Comparison of ENCODE assay signal across 9 cellular contexts in the genomic region with DNA sequence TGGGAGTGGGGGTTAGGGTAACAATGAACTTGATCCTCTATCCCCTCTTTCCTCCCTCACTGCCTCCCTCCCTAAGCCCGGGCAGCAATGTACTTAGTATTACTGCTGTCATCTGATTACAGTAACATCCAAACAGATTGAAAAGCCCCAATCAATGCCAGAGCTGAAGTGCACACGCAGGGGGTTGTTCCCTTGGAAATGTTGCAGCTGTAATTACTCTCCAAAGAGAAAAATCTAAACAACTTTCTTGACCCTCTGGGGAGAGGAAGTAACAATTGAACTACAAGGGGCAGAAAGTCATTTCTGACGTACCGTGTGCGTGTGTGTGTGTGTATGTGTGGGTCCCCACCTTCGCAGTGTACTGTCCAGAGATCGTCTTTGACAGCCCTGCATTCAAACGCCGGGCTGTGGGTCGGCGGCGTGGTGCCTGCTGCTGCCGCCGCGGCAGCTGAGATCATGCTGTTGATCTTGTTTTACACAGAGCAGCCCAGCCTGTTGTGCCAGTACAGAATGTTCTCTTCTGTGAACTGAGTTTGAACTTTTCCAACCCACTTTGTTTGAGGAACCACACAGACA.
DNase-seq lines count a peak whose midpoint lies in the region; ATAC-seq and TF ChIP-seq lines count a peak whose summit lies in the region.
"Had no signal": no experiment of that assay in that cellular context is flagged by ENCODE, and none has a peak within 500 bp of the region (broad histone marks: within the 10 kb centered on the region; RNA-seq: fewer than 3 reads in every experiment).

No MANE protein-coding gene starts in this region.

- peak in 1 of 7 experiments; percentile 9 for TF ChIP-seq CTCF in body of pancreas (IDR thresholded peaks at IDR 0.05)
- no peak for TF ChIP-seq CTCF in spleen (IDR thresholded peaks at IDR 0.05 in 8 of 11, conservative IDR thresholded peaks at IDR 0.05 in 3 of 11)

- no peaks in the 10 kb centered on the region for H3K9me3 Mint-ChIP-seq in stimulated activated naive CD8-positive, alpha-beta T cell treated with anti-CD3 and anti-CD28 coated beads, Interleukin-15, amount 100 ng/mL, for 72 hours
- H3K9me3 Mint-ChIP-seq: activated B cell treated with CpG ODN at 0.5 μM for 24 hours had no signal

- peaks cover 16% of the 10 kb centered on the region for H3K4me1 Mint-ChIP-seq in stimulated activated naive CD8-positive, alpha-beta T cell treated with anti-CD3 and anti-CD28 coated beads, Interleukin-15, amount 100 ng/mL, for 72 hours
- H3K4me1 Mint-ChIP-seq: activated B cell treated with CpG ODN at 0.5 μM for 24 hours had no signal

- ATAC-seq in body of pancreas, result peak; percentile 79
- ATAC-seq in left colon, result peak; percentile 76
- no peak for ATAC-seq in stimulated activated naive CD8-positive, alpha-beta T cell treated with anti-CD3 and anti-CD28 coated beads, Interleukin-15, amount 100 ng/mL, for 72 hours
- ATAC-seq in GM18907 (IDR thresholded peaks at IDR 0.05; ENCODE audit: unreplicated experiment), result no peak

- no peaks in the 10 kb centered on the region for H3K27me3 Mint-ChIP-seq in stimulated activated naive CD8-positive, alpha-beta T cell treated with anti-CD3 and anti-CD28 coated beads, Interleukin-15, amount 100 ng/mL, for 72 hours

- H3K27ac Mint-ChIP-seq in stimulated activated naive CD8-positive, alpha-beta T cell treated with anti-CD3 and anti-CD28 coated beads, Interleukin-15, amount 100 ng/mL, for 72 hours, result no peak overlapping the region
- H3K27ac Mint-ChIP-seq: activated B cell treated with CpG ODN at 0.5 μM for 24 hours had no signal

- 5 to 7% methylated on average over 15 of the region's 15 CpGs for WGBS in body of pancreas, 2 donors
- 49 to 61% (median 59%) methylated on average over 15 of the region's 15 CpGs for WGBS in spleen, 5 donors

- no peaks in the 10 kb centered on the region for H3K27me3 ChIP-seq in body of pancreas
- no peaks in the 10 kb centered on the region for H3K27me3 ChIP-seq in spleen (replicated peaks in 1 of 7)

- TF ChIP-seq POLR2A in body of pancreas (IDR thresholded peaks at IDR 0.05) (peak; percentile 88 to 96 (median 95)), spleen (IDR thresholded peaks at IDR 0.05) (no peak)

- no peak overlapping the region for H3K4me3 Mint-ChIP-seq in stimulated activated naive CD8-positive, alpha-beta T cell treated with anti-CD3 and anti-CD28 coated beads, Interleukin-15, amount 100 ng/mL, for 72 hours
- H3K4me3 Mint-ChIP-seq: activated B cell treated with CpG ODN at 0.5 μM for 24 hours had no signal

- intact Hi-C loops in body of pancreas (cut with DNase I) (no loop called here), left colon (cut with DNase I, micrococcal nuclease) (loop anchor here (5.0 to 10.0 kb wide), 2 partner anchors 56 to 63 kb away; no protein-coding TSS in a partner anchor), spleen (cut with DNase I; ENCODE audit: low total_unique reads) (loop anchor here (10.0 kb wide), 2 partner anchors 56 to 136 kb away; no protein-coding TSS in a partner anchor)

- H3K4me3 ChIP-seq in body of pancreas (no peak overlapping the region), spleen (no peak overlapping the region)

- H3K9me3 ChIP-seq in body of pancreas (no peaks in the 10 kb centered on the region), spleen (no peaks in the 10 kb centered on the region)

- H3K36me3 ChIP-seq in body of pancreas (replicated peaks in 1 of 2; ENCODE audit: insufficient read depth in 1 of 2, low read depth in 2 of 2), result no peaks in the 10 kb centered on the region
- H3K36me3 ChIP-seq in spleen, result no peaks in the 10 kb centered on the region

- DNase-seq in MV-4-11 (lab: John Stamatoyannopoulos, UW) (peak; percentile 20), body of pancreas (peak; percentile 89 to 95 (median 94)), left colon (peak; percentile 73 to 93), spleen (peak; percentile 83), NCI-H1048 (lab: John Stamatoyannopoulos, UW) (no peak), KG1 (lab: John Stamatoyannopoulos, UW) (no peak)
- DNase-seq in stimulated activated naive CD8-positive, alpha-beta T cell treated with anti-CD3 and anti-CD28 coated beads, Interleukin-15, amount 100 ng/mL, for 72 hours, result no peak
- DNase-seq: activated B cell treated with CpG ODN at 0.5 μM for 24 hours had no signal

- H3K4me1 ChIP-seq in body of pancreas, result peaks cover 95% of the 10 kb centered on the region
- peaks cover 5 to 49% (median 20%) of the 10 kb centered on the region in 6 donors for H3K4me1 ChIP-seq in spleen

- H3K27ac ChIP-seq in body of pancreas (peak overlapping the region; percentile 95 to 97 (median 96)), spleen (peak overlapping the region; percentile 33 to 83 (median 71))

Comparison
In these comparisons a context has a peak if more than half of its experiments do, and no peak if none do; other contexts are left out.
1. DNase-seq: peak in MV-4-11 (single experiment), body of pancreas (4 of 4), left colon (2 of 2) and spleen (single experiment); none in stimulated activated naive CD8-positive, alpha-beta T cell treated with anti-CD3 and anti-CD28 coated beads, Interleukin-15, amount 100 ng/mL, for 72 hours (0 of 2), NCI-H1048 (single experiment) and KG1 (single experiment).
2. ATAC-seq: peak in body of pancreas (single experiment) and left colon (single experiment); none in stimulated activated naive CD8-positive, alpha-beta T cell treated with anti-CD3 and anti-CD28 coated beads, Interleukin-15, amount 100 ng/mL, for 72 hours (single experiment) and GM18907 (single experiment).
3. POLR2A ChIP-seq: peak in body of pancreas (3 of 3); none in spleen (0 of 3).